1 cellular context compared by ENCODE assay signal in genomic region chr12:52872644-52873384, GRCh38.
TF ChIP-seq lines count a peak whose summit lies in the region.

No MANE protein-coding gene starts in this region.

TF ChIP-seq in WTC11, 78 proteins besides CTCF, POLR2A, EP300 and RAD21:
- TF ChIP-seq NR3C1 (CRISPR knock-in tag; conservative IDR thresholded peaks at IDR 0.05; ENCODE audit: low read depth) (no peak), ATF2 (CRISPR knock-in tag; IDR thresholded peaks at IDR 0.05; ENCODE audit: borderline replicate concordance, low read depth) (no peak), TP53 (CRISPR knock-in tag; IDR thresholded peaks at IDR 0.05) (no peak), IRF1 (CRISPR knock-in tag; IDR thresholded peaks at IDR 0.05) (no peak), HMGA2 (CRISPR knock-in tag; IDR thresholded peaks at IDR 0.05) (no peak), SMAD3 (CRISPR knock-in tag; IDR thresholded peaks at IDR 0.05; ENCODE audit: borderline replicate concordance) (no peak), GTF2I (CRISPR knock-in tag; conservative IDR thresholded peaks at IDR 0.05) (no peak), AR (CRISPR knock-in tag; IDR thresholded peaks at IDR 0.05) (no peak), ATF3 (CRISPR knock-in tag; conservative IDR thresholded peaks at IDR 0.05) (no peak), ZNF396 (CRISPR knock-in tag; IDR thresholded peaks at IDR 0.05; ENCODE audit: borderline replicate concordance) (no peak), ZNF138 (CRISPR knock-in tag; conservative IDR thresholded peaks at IDR 0.05) (no peak), MAX (CRISPR knock-in tag; IDR thresholded peaks at IDR 0.05) (no peak), NFE2L1 (CRISPR knock-in tag; IDR thresholded peaks at IDR 0.05) (no peak), USF2 (CRISPR knock-in tag; IDR thresholded peaks at IDR 0.05) (no peak), MYBL2 (CRISPR knock-in tag; IDR thresholded peaks at IDR 0.05) (no peak), ZNF219 (CRISPR knock-in tag; IDR thresholded peaks at IDR 0.05; ENCODE audit: borderline replicate concordance) (no peak), MLX (CRISPR knock-in tag; IDR thresholded peaks at IDR 0.05) (no peak), IRF2 (CRISPR knock-in tag; IDR thresholded peaks at IDR 0.05; ENCODE audit: borderline replicate concordance, low read depth) (no peak), GRHL2 (CRISPR knock-in tag; IDR thresholded peaks at IDR 0.05; ENCODE audit: insufficient replicate concordance, severe bottlenecking) (no peak)
